ENCODE assay signal across 13 cellular contexts in genomic region chr2:25809646-25810045, GRCh38.
DNase-seq lines count a peak whose midpoint lies in the region; ATAC-seq and TF ChIP-seq lines count a peak whose summit lies in the region.
"Had no signal": no experiment of that assay in that cellular context is flagged by ENCODE, and none has a peak within 500 bp of the region (broad histone marks: within the 10 kb centered on the region; RNA-seq: fewer than 3 reads in every experiment).

No MANE protein-coding gene starts in this region.

- TF ChIP-seq CTCF in WTC11 (IDR thresholded peaks at IDR 0.05) (no peak), liver (IDR thresholded peaks at IDR 0.05; ENCODE audit: low read depth, low read length, missing input control) (no peak), osteoblast (IDR thresholded peaks at IDR 0.05; ENCODE audit: extremely low read depth, low read depth, low read length) (no peak)

- 43% methylated on average over 3 of the region's 3 CpGs for WGBS in liver
- WGBS in right cardiac atrium: 97% methylated on average over 3 of the region's 3 CpGs

- H3K9ac ChIP-seq in liver (ENCODE audit: low read depth in 1 of 2, low read length in 2 of 2): no peak overlapping the region
- H3K9ac ChIP-seq: GM23248 had no signal

- H3K27me3 ChIP-seq in liver (ENCODE audit: control insufficient read depth in 4 of 4, insufficient read depth in 4 of 4, low read length in 3 of 4) (no peaks in the 10 kb centered on the region), osteoblast (ENCODE audit: insufficient read depth, low read length) (no peaks in the 10 kb centered on the region), right cardiac atrium (ENCODE audit: control insufficient read depth, insufficient read depth) (no peaks in the 10 kb centered on the region)

- H3K79me2 ChIP-seq in osteoblast (ENCODE audit: insufficient read depth, low read length): peaks cover 34% of the 10 kb centered on the region

- no peak overlapping the region for H3K4me3 Mint-ChIP-seq in activated CD8-positive, alpha-beta memory T cell treated with anti-CD3 and anti-CD28 coated beads, Interleukin-2, amount 10 ng/mL, durations not matched to agents 7 days and 5 days
- no peak overlapping the region for H3K4me3 Mint-ChIP-seq in WTC11
- H3K4me3 Mint-ChIP-seq: CD14-positive monocyte had no signal

- H4K20me1 ChIP-seq in osteoblast (ENCODE audit: insufficient read depth, low read length): peaks cover 13% of the 10 kb centered on the region

- H3K9me3 Mint-ChIP-seq in activated CD8-positive, alpha-beta memory T cell treated with anti-CD3 and anti-CD28 coated beads, Interleukin-2, amount 10 ng/mL, durations not matched to agents 7 days and 5 days (ENCODE audit: low read depth): no peaks in the 10 kb centered on the region
- no peaks in the 10 kb centered on the region for H3K9me3 Mint-ChIP-seq in WTC11
- H3K9me3 Mint-ChIP-seq: CD14-positive monocyte, IgD-negative memory B cell had no signal

- DNase-seq in activated CD8-positive, alpha-beta memory T cell treated with anti-CD3 and anti-CD28 coated beads, Interleukin-2, amount 10 ng/mL, durations not matched to agents 7 days and 5 days: no peak
- DNase-seq in activated CD8-positive, alpha-beta memory T cell treated with anti-CD3 and anti-CD28 coated beads for 24 hours: no peak
- DNase-seq in WTC11 (ENCODE audit: low spot score) (no peak), osteoblast (ENCODE audit: insufficient read length, low spot score, missing footprints) (no peak), right cardiac atrium (no peak)
- DNase-seq: Calu3, DMS 273 treated with DMSO at 0.1 percent for 48 hours, GM23248 had no signal

- peaks cover 60% of the 10 kb centered on the region for H3K4me1 Mint-ChIP-seq in activated CD8-positive, alpha-beta memory T cell treated with anti-CD3 and anti-CD28 coated beads, Interleukin-2, amount 10 ng/mL, durations not matched to agents 7 days and 5 days
- no peaks in the 10 kb centered on the region for H3K4me1 Mint-ChIP-seq in WTC11

- ATAC-seq in activated CD8-positive, alpha-beta memory T cell treated with anti-CD3 and anti-CD28 coated beads, Interleukin-2, amount 10 ng/mL, durations not matched to agents 7 days and 5 days: no peak
- ATAC-seq in WTC11 (no peak), HG03521 (IDR thresholded peaks at IDR 0.05; ENCODE audit: unreplicated experiment) (no peak), right cardiac atrium (no peak)

- peak overlapping the region; percentile 19 for H3K27ac Mint-ChIP-seq in activated CD8-positive, alpha-beta memory T cell treated with anti-CD3 and anti-CD28 coated beads, Interleukin-2, amount 10 ng/mL, durations not matched to agents 7 days and 5 days
- peak overlapping the region; percentile 1; the same call in 1 of the 2 replicates for H3K27ac Mint-ChIP-seq in WTC11

- no peak overlapping the region for H2AFZ ChIP-seq in osteoblast (ENCODE audit: low read length)
- H2AFZ ChIP-seq: GM23248 had no signal

- H3K36me3 Mint-ChIP-seq in activated CD8-positive, alpha-beta memory T cell treated with anti-CD3 and anti-CD28 coated beads, Interleukin-2, amount 10 ng/mL, durations not matched to agents 7 days and 5 days: peaks cover 23% of the 10 kb centered on the region
- peaks cover 8% of the 10 kb centered on the region for H3K36me3 Mint-ChIP-seq in WTC11

- no peak overlapping the region for H3K4me2 ChIP-seq in osteoblast (ENCODE audit: insufficient read depth, low read length)

- H3K27ac ChIP-seq in liver (ENCODE audit: low read depth in 1 of 2, low read length in 2 of 2) (no peak overlapping the region), osteoblast (ENCODE audit: low read depth, low read length) (no peak overlapping the region), right cardiac atrium (ENCODE audit: low read length) (no peak overlapping the region)
- H3K27ac ChIP-seq: 22Rv1, GM23248 had no signal

- H3K27me3 Mint-ChIP-seq in activated CD8-positive, alpha-beta memory T cell treated with anti-CD3 and anti-CD28 coated beads, Interleukin-2, amount 10 ng/mL, durations not matched to agents 7 days and 5 days: no peaks in the 10 kb centered on the region
- no peaks in the 10 kb centered on the region for H3K27me3 Mint-ChIP-seq in WTC11 (ENCODE audit: low read depth)
- H3K27me3 Mint-ChIP-seq: IgD-negative memory B cell had no signal

- H3K4me1 ChIP-seq in liver (ENCODE audit: control insufficient read depth in 4 of 4, insufficient read depth in 4 of 4, low read length in 3 of 4) (peaks cover 13 to 37% (median 27%) of the 10 kb centered on the region in 4 donors), osteoblast (ENCODE audit: insufficient read depth, low read length) (peaks cover 6% of the 10 kb centered on the region), right cardiac atrium (ENCODE audit: control insufficient read depth, insufficient read depth, low read length) (peaks cover 1% of the 10 kb centered on the region)

- H3K36me3 ChIP-seq in liver (ENCODE audit: control insufficient read depth in 4 of 4, insufficient read depth in 3 of 4, low read depth in 1 of 4, low read length in 3 of 4) (peaks cover 0 to 3% (median 1%) of the 10 kb centered on the region in 4 donors), osteoblast (ENCODE audit: insufficient read depth, low read length) (peaks cover 4% of the 10 kb centered on the region)

- POLR2A ChIA-PET in WTC11 (lab: Charles Lee): no interaction called here

- H3K9me3 ChIP-seq in liver (ENCODE audit: control insufficient read depth in 4 of 4, low read length in 3 of 4) (no peaks in the 10 kb centered on the region), osteoblast (ENCODE audit: low read depth, low read length) (no peaks in the 10 kb centered on the region), right cardiac atrium (ENCODE audit: control insufficient read depth, low read length) (no peaks in the 10 kb centered on the region)

- H3K4me3 ChIP-seq in liver (ENCODE audit: low read depth in 1 of 3, low read length in 3 of 3): no peak overlapping the region
- no peak overlapping the region for H3K4me3 ChIP-seq in osteoblast (ENCODE audit: insufficient read depth, low read length)
- no peak overlapping the region for H3K4me3 ChIP-seq in right cardiac atrium (ENCODE audit: low read length)
- H3K4me3 ChIP-seq: GM23248 had no signal

- CTCF ChIA-PET in activated CD8-positive, alpha-beta memory T cell treated with anti-CD3 and anti-CD28 coated beads, Interleukin-2, amount 10 ng/mL, durations not matched to agents 7 days and 5 days (lab: Charles Lee): interaction anchor here (1.0 to 3.1 kb wide), 6 partner anchors 9 to 110 kb away, joined by 4 to 11 read pairs (median 5); no protein-coding TSS in a partner anchor
- CTCF ChIA-PET in WTC11 (lab: Charles Lee): interaction anchor here (0.8 to 1.7 kb wide), 5 partner anchors 9 to 448 kb away, joined by 3 to 4 read pairs (median 3); no protein-coding TSS in a partner anchor

- peak in 1 of 2 donors; percentile 48 for TF ChIP-seq RAD21 in liver (IDR thresholded peaks at IDR 0.05)

- intact Hi-C loops in right cardiac atrium (cut with DNase I): no loop called here

TF ChIP-seq in WTC11, 78 proteins besides CTCF, POLR2A, EP300 and RAD21 (continues in another document):
- TF ChIP-seq CREB1 (CRISPR knock-in tag; IDR thresholded peaks at IDR 0.05) (no peak), ZNF416 (CRISPR knock-in tag; IDR thresholded peaks at IDR 0.05) (no peak), TCF7 (CRISPR knock-in tag; IDR thresholded peaks at IDR 0.05; ENCODE audit: low read depth) (no peak), GABPB1 (CRISPR knock-in tag; IDR thresholded peaks at IDR 0.05) (no peak), SOX15 (CRISPR knock-in tag; IDR thresholded peaks at IDR 0.05) (no peak), ZNF396 (CRISPR knock-in tag; IDR thresholded peaks at IDR 0.05; ENCODE audit: borderline replicate concordance) (no peak), SMAD4 (CRISPR knock-in tag; IDR thresholded peaks at IDR 0.05) (no peak), PREB (CRISPR knock-in tag; IDR thresholded peaks at IDR 0.05; ENCODE audit: borderline replicate concordance) (no peak)
- TF ChIP-seq, protein P1, sequence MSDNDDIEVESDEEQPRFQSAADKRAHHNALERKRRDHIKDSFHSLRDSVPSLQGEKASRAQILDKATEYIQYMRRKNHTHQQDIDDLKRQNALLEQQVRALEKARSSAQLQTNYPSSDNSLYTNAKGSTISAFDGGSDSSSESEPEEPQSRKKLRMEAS (CRISPR knock-in tag; IDR thresholded peaks at IDR 0.05): no peak

TF ChIP-seq in liver, 16 proteins besides CTCF, POLR2A, EP300 and RAD21:
- peak; percentile 69 to 74 for TF ChIP-seq HNF4A (conservative IDR thresholded peaks at IDR 0.05)
- TF ChIP-seq JUND (IDR thresholded peaks at IDR 0.05): no peak
- no peak for TF ChIP-seq GABPA (IDR thresholded peaks at IDR 0.05 in 1 of 2, conservative IDR thresholded peaks at IDR 0.05 in 1 of 2)
- peak; percentile 59 for TF ChIP-seq SP1 (IDR thresholded peaks at IDR 0.05)
- peak; percentile 87 to 91 for TF ChIP-seq RXRA (IDR thresholded peaks at IDR 0.05)
